8 cellular contexts compared by ENCODE assay signal in genomic region chr10:45420453-45421192, GRCh38. TPM values are rescaled to one million over a fixed set of nuclear protein-coding genes. Genes with fewer than 3 reads are reported as not detected.
DNase-seq lines count a peak whose midpoint lies in the region; ATAC-seq and FAIRE-seq lines count a peak whose summit lies in the region.

No MANE protein-coding gene starts in this region.

- H3K27me3 Mint-ChIP-seq in CD8-positive, alpha-beta memory T cell = peaks cover 2 to 5% of the 10 kb centered on the region in 2 donors
- H3K27me3 Mint-ChIP-seq in activated naive CD4-positive, alpha-beta T cell treated with anti-CD3 and anti-CD28 coated beads, Interleukin-2, amount 10 ng/mL, durations not matched to agents 7 days and 5 days = peaks cover 12% of the 10 kb centered on the region

- no peaks in the 10 kb centered on the region for H3K9me3 Mint-ChIP-seq in CD8-positive, alpha-beta memory T cell
- no peaks in the 10 kb centered on the region for H3K9me3 Mint-ChIP-seq in activated naive CD4-positive, alpha-beta T cell treated with anti-CD3 and anti-CD28 coated beads, Interleukin-2, amount 10 ng/mL, durations not matched to agents 7 days and 5 days

- CTCF ChIA-PET in CD8-positive, alpha-beta memory T cell (lab: Charles Lee) = interaction anchor here (1.0 kb wide), 1 partner anchor 44 kb away, joined by 3 read pairs; no protein-coding TSS in a partner anchor
- CTCF ChIA-PET in activated naive CD4-positive, alpha-beta T cell treated with anti-CD3 and anti-CD28 coated beads, Interleukin-2, amount 10 ng/mL, durations not matched to agents 7 days and 5 days (lab: Charles Lee) = interaction anchor here (0.6 to 1.7 kb wide), 2 partner anchors 44 to 170 kb away, joined by 3 to 4 read pairs; no protein-coding TSS in a partner anchor

- no peaks in the 10 kb centered on the region for H3K27me3 ChIP-seq in CD8-positive, alpha-beta memory T cell (ENCODE audit: insufficient read depth, low read length, poor library complexity, severe bottlenecking)

- peak overlapping the region; percentile 92 to 99 (median 96) for H3K27ac Mint-ChIP-seq in CD8-positive, alpha-beta memory T cell
- H3K27ac Mint-ChIP-seq in activated naive CD4-positive, alpha-beta T cell treated with anti-CD3 and anti-CD28 coated beads, Interleukin-2, amount 10 ng/mL, durations not matched to agents 7 days and 5 days = peak overlapping the region; percentile 100

- DNase-seq in CD8-positive, alpha-beta memory T cell = peak; percentile 20 to 69 (median 50)
- DNase-seq in GM19239 (ENCODE audit: insufficient read length, low spot score) = peak; percentile 68
- peak; percentile 56 for DNase-seq in NOMO-1 treated with DMSO at 0.1 percent for 48 hours (lab: John Stamatoyannopoulos, UW; ENCODE audit: unreplicated experiment)
- peak; percentile 76 for DNase-seq in activated naive CD4-positive, alpha-beta T cell treated with anti-CD3 and anti-CD28 coated beads, Interleukin-2, amount 10 ng/mL, durations not matched to agents 7 days and 5 days
- peak; percentile 88 for DNase-seq in left cardiac atrium
- peak; percentile 45 for DNase-seq in stimulated activated CD4-positive, alpha-beta T cell treated with anti-CD3 and anti-CD28 coated beads, Interleukin-1b, Interleukin-23, amount 100 ng/mL, for 48 hours
- no peak for DNase-seq in COLO829 (ENCODE audit: low spot score)

- POLR2A ChIA-PET in CD8-positive, alpha-beta memory T cell (lab: Charles Lee) = interaction anchor here (0.6 kb wide), 1 partner anchor 1986 kb away, joined by 4 read pairs; no protein-coding TSS in a partner anchor

- peak; percentile 50 for ATAC-seq in HG03342 (IDR thresholded peaks at IDR 0.05; ENCODE audit: unreplicated experiment)
- ATAC-seq in left cardiac atrium = peak; percentile 46 to 50

- H3K9me3 ChIP-seq in CD8-positive, alpha-beta memory T cell (ENCODE audit: low read length) = no peaks in the 10 kb centered on the region

- FAIRE-seq in GM19239 (lab: Jason Lieb, UNC) = peak; percentile 99

- no peaks in the 10 kb centered on the region for H3K36me3 ChIP-seq in CD8-positive, alpha-beta memory T cell (ENCODE audit: insufficient read depth, low read length)

- intact Hi-C loops in left cardiac atrium (cut with DNase I) = no loop called here

- peaks cover 50 to 82% (median 52%) of the 10 kb centered on the region in 3 donors for H3K4me1 Mint-ChIP-seq in CD8-positive, alpha-beta memory T cell
- H3K4me1 Mint-ChIP-seq in activated naive CD4-positive, alpha-beta T cell treated with anti-CD3 and anti-CD28 coated beads, Interleukin-2, amount 10 ng/mL, durations not matched to agents 7 days and 5 days = peaks cover 91% of the 10 kb centered on the region

- H3K4me3 ChIP-seq in CD8-positive, alpha-beta memory T cell (ENCODE audit: low read length) = peak overlapping the region; percentile 1

- H3K4me1 ChIP-seq in CD8-positive, alpha-beta memory T cell (ENCODE audit: insufficient read depth, low read length) = peaks cover 57% of the 10 kb centered on the region

- peak overlapping the region; percentile 39 for H3K27ac ChIP-seq in CD8-positive, alpha-beta memory T cell (ENCODE audit: low read depth, low read length)

- peak overlapping the region; percentile 89 to 96 (median 91) for H3K4me3 Mint-ChIP-seq in CD8-positive, alpha-beta memory T cell
- H3K4me3 Mint-ChIP-seq in activated naive CD4-positive, alpha-beta T cell treated with anti-CD3 and anti-CD28 coated beads, Interleukin-2, amount 10 ng/mL, durations not matched to agents 7 days and 5 days = peak overlapping the region; percentile 99

- no peaks in the 10 kb centered on the region for H3K36me3 Mint-ChIP-seq in CD8-positive, alpha-beta memory T cell
- peaks cover 29% of the 10 kb centered on the region for H3K36me3 Mint-ChIP-seq in activated naive CD4-positive, alpha-beta T cell treated with anti-CD3 and anti-CD28 coated beads, Interleukin-2, amount 10 ng/mL, durations not matched to agents 7 days and 5 days

RNA-seq across cellular contexts. Expression of gene ALOX5, which starts 46.6 kb away (rescaled TPM):
- total RNA-seq in CD8-positive, alpha-beta memory T cell = under 1 TPM; 0.77 to 0.93 TPM
- 3.0 TPM for polyA plus RNA-seq in CD8-positive, alpha-beta memory T cell
- 10 to 100 TPM; 11.9 to 13.8 TPM for total RNA-seq in left cardiac atrium

Comparison
In these comparisons a context has a peak if more than half of its experiments do, and no peak if none do; other contexts are left out.
1. RNA of gene ALOX5, which starts 46.6 kb away (total RNA-seq): 11.9 to 13.8 TPM in left cardiac atrium; 0.77 to 0.93 TPM in CD8-positive, alpha-beta memory T cell; every median in the first group is over 4 times any median in the second.